ENCODE assay signal across 30 cellular contexts in the genomic region with DNA sequence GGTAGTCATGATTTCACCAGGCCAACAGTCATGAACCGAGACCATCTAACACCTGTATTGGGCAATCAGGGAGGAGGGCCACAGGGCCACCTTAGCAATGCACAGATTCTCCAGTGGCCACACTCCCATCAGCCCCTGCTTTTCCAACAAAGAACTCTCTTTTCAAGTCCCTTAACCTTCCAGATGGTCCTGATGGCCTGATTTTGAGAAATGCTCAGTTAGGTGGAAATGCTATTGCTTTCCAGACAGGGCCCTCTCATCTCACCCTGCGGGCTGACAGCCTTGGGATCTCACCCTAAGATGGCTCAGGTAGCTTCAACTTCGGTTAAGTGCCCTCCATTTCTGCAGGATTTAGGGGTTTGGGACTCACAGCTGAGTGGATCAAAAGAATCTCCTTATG.
A peak's percentile ranks its signal among the peaks of the same experiment; 100 is the strongest.
DNase-seq lines count a peak whose midpoint lies in the region; ATAC-seq and TF ChIP-seq lines count a peak whose summit lies in the region.
"Had no signal": no experiment of that assay in that cellular context is flagged by ENCODE, and none has a peak within 500 bp of the region (broad histone marks: within the 10 kb centered on the region; RNA-seq: fewer than 3 reads in every experiment).

No MANE protein-coding gene starts in this region.

- H3K27ac Mint-ChIP-seq in natural killer cell treated with Interleukin-12 subunit alpha and Interleukin-12 subunit beta and Interleukin-15 and Interleukin-18, amount 100 ng/mL, for 72 hours, result no peak overlapping the region
- H3K27ac Mint-ChIP-seq in activated CD8-positive, alpha-beta T cell treated with anti-CD3 and anti-CD28 coated beads for 36 hours, result no peak overlapping the region
- H3K27ac Mint-ChIP-seq: B cell; CD14-positive monocyte; CD4-positive, alpha-beta T cell; CD4-positive, CD25-positive, alpha-beta regulatory T cell; CD8-positive, alpha-beta T cell had no signal

- no peak overlapping the region for H3K4me3 Mint-ChIP-seq in natural killer cell treated with Interleukin-12 subunit alpha and Interleukin-12 subunit beta and Interleukin-15 and Interleukin-18, amount 100 ng/mL, for 72 hours
- H3K4me3 Mint-ChIP-seq in activated CD8-positive, alpha-beta T cell treated with anti-CD3 and anti-CD28 coated beads for 36 hours, result no peak overlapping the region
- H3K4me3 Mint-ChIP-seq: B cell; CD14-positive monocyte; CD4-positive, alpha-beta memory T cell; CD4-positive, alpha-beta T cell; CD4-positive, CD25-positive, alpha-beta regulatory T cell; CD8-positive, alpha-beta memory T cell; CD8-positive, alpha-beta T cell had no signal

- no peaks in the 10 kb centered on the region for H3K27me3 Mint-ChIP-seq in natural killer cell treated with Interleukin-12 subunit alpha and Interleukin-12 subunit beta and Interleukin-15 and Interleukin-18, amount 100 ng/mL, for 72 hours
- no peaks in the 10 kb centered on the region for H3K27me3 Mint-ChIP-seq in activated CD8-positive, alpha-beta T cell treated with anti-CD3 and anti-CD28 coated beads for 36 hours
- H3K27me3 Mint-ChIP-seq: B cell; CD4-positive, alpha-beta memory T cell; CD4-positive, alpha-beta T cell; CD4-positive, CD25-positive, alpha-beta regulatory T cell had no signal

- H3K36me3 Mint-ChIP-seq in natural killer cell treated with Interleukin-12 subunit alpha and Interleukin-12 subunit beta and Interleukin-15 and Interleukin-18, amount 100 ng/mL, for 72 hours, result no peaks in the 10 kb centered on the region
- H3K36me3 Mint-ChIP-seq in activated CD8-positive, alpha-beta T cell treated with anti-CD3 and anti-CD28 coated beads for 36 hours (ENCODE audit: low read depth), result no peaks in the 10 kb centered on the region
- H3K36me3 Mint-ChIP-seq: CD4-positive, alpha-beta memory T cell; CD4-positive, CD25-positive, alpha-beta regulatory T cell; CD8-positive, alpha-beta T cell had no signal

- DNase-seq in NCI-H2171 treated with DMSO at 0.1 percent for 48 hours (lab: John Stamatoyannopoulos, UW) (peak; percentile 4), NCI-H2171 (lab: John Stamatoyannopoulos, UW) (no peak), G401 (ENCODE audit: low spot score) (peak; percentile 71), cerebellar cortex (ENCODE audit: low spot score) (peak; percentile 65), cerebellum (ENCODE audit: low spot score) (peak; percentile 23), posterior vena cava (ENCODE audit: low spot score) (no peak)
- no peak for DNase-seq in natural killer cell treated with Interleukin-12 subunit alpha and Interleukin-12 subunit beta and Interleukin-15 and Interleukin-18, amount 100 ng/mL, for 72 hours (ENCODE audit: low spot score)
- no peak for DNase-seq in activated CD8-positive, alpha-beta T cell treated with anti-CD3 and anti-CD28 coated beads for 36 hours
- DNase-seq: 8988T; ACHN; AML-193; BE2C; Caco-2; Calu3; CD4-positive, alpha-beta memory T cell; CD4-positive, alpha-beta T cell; CD4-positive, CD25-positive, alpha-beta regulatory T cell; CD8-positive, alpha-beta memory T cell; CD8-positive, alpha-beta T cell; COR-L47; DMS 273 treated with DMSO at 0.1 percent for 48 hours; DMS153; DMS53; DMS79; DMS79 treated with DMSO at 0.1 percent for 48 hours; DND-41; EL had no signal

- in situ Hi-C loops in G401 (cut with HindIII; ENCODE audit: low sequenced_read_pairs), result no loop called here

- intact Hi-C loops in posterior vena cava (cut with DNase I), result no loop called here
- intact Hi-C loops in activated CD8-positive, alpha-beta T cell treated with anti-CD3 and anti-CD28 coated beads for 36 hours (cut with micrococcal nuclease), result no loop called here

- peaks cover 6 to 23% of the 10 kb centered on the region in 2 donors for H3K4me1 Mint-ChIP-seq in natural killer cell treated with Interleukin-12 subunit alpha and Interleukin-12 subunit beta and Interleukin-15 and Interleukin-18, amount 100 ng/mL, for 72 hours (ENCODE audit: low read depth in 2 of 2)
- H3K4me1 Mint-ChIP-seq in activated CD8-positive, alpha-beta T cell treated with anti-CD3 and anti-CD28 coated beads for 36 hours (ENCODE audit: low read depth), result peaks cover 4% of the 10 kb centered on the region
- H3K4me1 Mint-ChIP-seq: CD14-positive monocyte; CD4-positive, alpha-beta memory T cell; CD4-positive, CD25-positive, alpha-beta regulatory T cell had no signal

- CTCF ChIA-PET in activated CD8-positive, alpha-beta T cell treated with anti-CD3 and anti-CD28 coated beads for 36 hours (lab: Charles Lee), result interaction anchor here (1.8 kb wide), 1 partner anchor 9 kb away, joined by 4 read pairs; no protein-coding TSS in a partner anchor

- POLR2A ChIA-PET in activated CD8-positive, alpha-beta T cell treated with anti-CD3 and anti-CD28 coated beads for 36 hours (lab: Charles Lee), result no interaction called here

- ATAC-seq in natural killer cell treated with Interleukin-12 subunit alpha and Interleukin-12 subunit beta and Interleukin-15 and Interleukin-18, amount 100 ng/mL, for 72 hours, result no peak
- ATAC-seq in activated CD8-positive, alpha-beta T cell treated with anti-CD3 and anti-CD28 coated beads for 36 hours, result no peak
- ATAC-seq: A549; CD8-positive, alpha-beta T cell had no signal

- no peaks in the 10 kb centered on the region for H3K9me3 Mint-ChIP-seq in natural killer cell treated with Interleukin-12 subunit alpha and Interleukin-12 subunit beta and Interleukin-15 and Interleukin-18, amount 100 ng/mL, for 72 hours
- no peaks in the 10 kb centered on the region for H3K9me3 Mint-ChIP-seq in activated CD8-positive, alpha-beta T cell treated with anti-CD3 and anti-CD28 coated beads for 36 hours
- H3K9me3 Mint-ChIP-seq: CD4-positive, alpha-beta memory T cell; CD4-positive, alpha-beta T cell; CD8-positive, alpha-beta memory T cell; CD8-positive, alpha-beta T cell had no signal

- TF ChIP-seq CTCF in activated CD8-positive, alpha-beta T cell treated with anti-CD3 and anti-CD28 coated beads for 36 hours (IDR thresholded peaks at IDR 0.05), result no peak

Comparison
In these comparisons a context has a peak if more than half of its experiments do, and no peak if none do; other contexts are left out.
1. DNase-seq: peak in NCI-H2171 treated with DMSO at 0.1 percent for 48 hours (single experiment), G401 (single experiment), cerebellar cortex (single experiment) and cerebellum (single experiment); none in NCI-H2171 (single experiment), posterior vena cava (single experiment), natural killer cell treated with Interleukin-12 subunit alpha and Interleukin-12 subunit beta and Interleukin-15 and Interleukin-18, amount 100 ng/mL, for 72 hours (single experiment) and activated CD8-positive, alpha-beta T cell treated with anti-CD3 and anti-CD28 coated beads for 36 hours (single experiment).